Comparison of ENCODE assay signal across 1 cellular context in genomic region chr5:175513726-175514125, GRCh38.
TF ChIP-seq lines count a peak whose summit lies in the region.

No MANE protein-coding gene starts in this region.

TF ChIP-seq in HepG2, 621 proteins besides CTCF, POLR2A, EP300 and RAD21:
- TF ChIP-seq KAT2B (IDR thresholded peaks at IDR 0.05; ENCODE audit: borderline replicate concordance, low read depth, low read length), result no peak
